Comparison of ENCODE assay signal across 8 cellular contexts in the genomic region with DNA sequence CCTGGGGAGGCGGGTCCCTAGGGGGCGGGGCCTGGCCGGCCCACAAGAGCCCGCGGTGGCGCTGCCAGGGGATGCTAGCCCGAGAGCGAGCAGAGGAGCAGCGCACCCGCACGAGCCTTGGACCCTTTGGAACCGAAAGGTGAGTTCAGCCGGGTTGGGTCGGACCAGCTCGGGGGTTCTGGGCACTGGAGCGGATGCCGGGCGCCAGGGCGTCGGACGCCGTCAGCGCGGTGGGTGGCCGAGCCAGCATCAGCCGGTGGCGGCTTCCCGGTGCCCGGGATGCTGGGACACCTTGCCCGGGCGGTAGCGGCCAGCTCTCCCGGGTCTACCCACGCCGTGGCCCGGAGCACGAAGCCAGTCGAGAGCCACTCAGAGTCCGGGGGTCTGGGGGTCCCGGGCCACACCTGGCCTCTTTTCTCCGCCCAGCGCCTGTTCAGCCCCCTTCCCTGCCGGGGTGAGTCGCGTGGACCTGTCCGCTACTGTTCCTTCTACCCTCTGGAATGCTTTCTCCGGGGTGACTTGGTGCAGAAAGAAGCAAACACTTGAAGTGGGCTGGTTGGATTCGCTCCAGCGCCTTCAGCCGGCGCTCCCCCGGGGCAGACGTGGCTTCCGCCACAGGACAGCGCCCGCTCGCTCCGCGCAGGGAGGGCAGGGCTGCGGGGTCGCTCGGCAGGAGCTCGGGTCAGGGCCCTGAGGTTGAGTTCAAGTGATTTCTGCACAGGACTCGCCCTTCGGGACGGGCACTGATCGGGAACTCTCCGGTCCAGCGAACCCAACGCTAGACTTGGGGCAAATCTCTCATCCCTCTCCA. TPM values are rescaled to one million over a fixed set of nuclear protein-coding genes. Genes with fewer than 3 reads are reported as not detected.
DNase-seq lines count a peak whose midpoint lies in the region; ATAC-seq and TF ChIP-seq lines count a peak whose summit lies in the region.

A gene with protein sequence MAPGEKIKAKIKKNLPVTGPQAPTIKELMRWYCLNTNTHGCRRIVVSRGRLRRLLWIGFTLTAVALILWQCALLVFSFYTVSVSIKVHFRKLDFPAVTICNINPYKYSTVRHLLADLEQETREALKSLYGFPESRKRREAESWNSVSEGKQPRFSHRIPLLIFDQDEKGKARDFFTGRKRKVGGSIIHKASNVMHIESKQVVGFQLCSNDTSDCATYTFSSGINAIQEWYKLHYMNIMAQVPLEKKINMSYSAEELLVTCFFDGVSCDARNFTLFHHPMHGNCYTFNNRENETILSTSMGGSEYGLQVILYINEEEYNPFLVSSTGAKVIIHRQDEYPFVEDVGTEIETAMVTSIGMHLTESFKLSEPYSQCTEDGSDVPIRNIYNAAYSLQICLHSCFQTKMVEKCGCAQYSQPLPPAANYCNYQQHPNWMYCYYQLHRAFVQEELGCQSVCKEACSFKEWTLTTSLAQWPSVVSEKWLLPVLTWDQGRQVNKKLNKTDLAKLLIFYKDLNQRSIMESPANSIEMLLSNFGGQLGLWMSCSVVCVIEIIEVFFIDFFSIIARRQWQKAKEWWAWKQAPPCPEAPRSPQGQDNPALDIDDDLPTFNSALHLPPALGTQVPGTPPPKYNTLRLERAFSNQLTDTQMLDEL (plus strand): TSS at position 71 of the 811 bp plus-strand sequence. CDS start 3,527 bp downstream, outside the sequence.

- CTCF ChIA-PET in activated CD8-positive, alpha-beta memory T cell treated with anti-CD3 and anti-CD28 coated beads, Interleukin-2, amount 10 ng/mL, durations not matched to agents 7 days and 5 days (lab: Charles Lee), result interaction anchor here (1.2 to 6.4 kb wide), 4 partner anchors 9 to 252 kb away, joined by 3 to 81 read pairs (median 3); no protein-coding TSS in a partner anchor

- H3K4me3 ChIP-seq in HL-60 (replicated peaks; ENCODE audit: insufficient read depth, low read length) (peak within 1 kb of the TSS; percentile 15), brain microvascular endothelial cell (ENCODE audit: low read depth, low read length) (peak within 1 kb of the TSS; percentile 9), right lobe of liver (peak within 1 kb of the TSS in 2 of 3 donors; percentile 1 to 28), upper lobe of left lung (peak within 1 kb of the TSS; percentile 30 to 70 (median 56))

- no peak for TF ChIP-seq EP300 in upper lobe of left lung (IDR thresholded peaks at IDR 0.05)

- no peaks in the 10 kb centered on the region for H3K9me3 ChIP-seq in right lobe of liver
- H3K9me3 ChIP-seq in upper lobe of left lung, result no peaks in the 10 kb centered on the region

- H3K4me1 Mint-ChIP-seq in activated CD8-positive, alpha-beta memory T cell treated with anti-CD3 and anti-CD28 coated beads, Interleukin-2, amount 10 ng/mL, durations not matched to agents 7 days and 5 days, result peaks cover 4% of the 10 kb centered on the region

- 6% methylated on average over 12 of the region's 70 CpGs for WGBS in right lobe of liver (ENCODE audit: insufficient coverage, low coverage, low lambda C conversion rate, missing lambda C conversion rate)
- WGBS in upper lobe of left lung, 2 donors, result 3 to 4% methylated on average over 28 to 61 of the region's 70 CpGs

- no peak for DNase-seq in activated CD8-positive, alpha-beta memory T cell treated with anti-CD3 and anti-CD28 coated beads, Interleukin-2, amount 10 ng/mL, durations not matched to agents 7 days and 5 days
- DNase-seq in activated CD8-positive, alpha-beta memory T cell treated with anti-CD3 and anti-CD28 coated beads, Interleukin-2, amount 50 U/mL, for 4 hours, result no peak
- DNase-seq in HL-60 (ENCODE audit: low read depth in 1 of 2, low spot score in 1 of 2) (no peak), brain microvascular endothelial cell (no peak), right lobe of liver (no peak), upper lobe of left lung (peak; percentile 59 to 87)

- TF ChIP-seq POLR2A in right lobe of liver (IDR thresholded peaks at IDR 0.05), result no peak
- peak in 1 of 4 donors; percentile 48 for TF ChIP-seq POLR2A in upper lobe of left lung (IDR thresholded peaks at IDR 0.05)

- in situ Hi-C loops in brain microvascular endothelial cell (cut with HindIII; ENCODE audit: low pct_ligation_motif_present, low sequenced_read_pairs), result no loop called here

- H3K27ac ChIP-seq in HL-60 (replicated peaks) (no peak within 1 kb of the TSS), brain microvascular endothelial cell (no peak within 1 kb of the TSS), right lobe of liver (no peak within 1 kb of the TSS), upper lobe of left lung (peak within 1 kb of the TSS in 2 of 4 donors; percentile 26 to 70)

- TF ChIP-seq CTCF in HL-60 (IDR thresholded peaks at IDR 0.05; ENCODE audit: insufficient read depth, low read length), result no peak
- no peak for TF ChIP-seq CTCF in brain microvascular endothelial cell (IDR thresholded peaks at IDR 0.05; ENCODE audit: low read depth, low read length, missing control alignments)
- peak in 2 of 4 donors; percentile 24 to 33 for TF ChIP-seq CTCF in right lobe of liver (IDR thresholded peaks at IDR 0.05)
- TF ChIP-seq CTCF in upper lobe of left lung (IDR thresholded peaks at IDR 0.05), result peak in 1 of 6 experiments; percentile 39

- intact Hi-C loops in right lobe of liver (cut with DNase I), result loop anchor here (10.0 kb wide), 1 partner anchor 252 kb away; no protein-coding TSS in a partner anchor

- no peaks in the 10 kb centered on the region for H3K9me3 Mint-ChIP-seq in activated CD8-positive, alpha-beta memory T cell treated with anti-CD3 and anti-CD28 coated beads, Interleukin-2, amount 10 ng/mL, durations not matched to agents 7 days and 5 days (ENCODE audit: low read depth)

- H3K27me3 Mint-ChIP-seq in activated CD8-positive, alpha-beta memory T cell treated with anti-CD3 and anti-CD28 coated beads, Interleukin-2, amount 10 ng/mL, durations not matched to agents 7 days and 5 days, result peaks cover 55% of the 10 kb centered on the region

- H3K36me3 ChIP-seq in brain microvascular endothelial cell (replicated peaks) (no peaks in the 10 kb centered on the region), right lobe of liver (no peaks in the 10 kb centered on the region), upper lobe of left lung (no peaks in the 10 kb centered on the region)

- H3K4me1 ChIP-seq in right lobe of liver, result peaks cover 0 to 11% (median 0%) of the 10 kb centered on the region in 4 donors
- peaks cover 13 to 17% (median 14%) of the 10 kb centered on the region in 4 donors for H3K4me1 ChIP-seq in upper lobe of left lung

- ATAC-seq in activated CD8-positive, alpha-beta memory T cell treated with anti-CD3 and anti-CD28 coated beads, Interleukin-2, amount 10 ng/mL, durations not matched to agents 7 days and 5 days, result peak; percentile 9
- peak; percentile 29 to 46 (median 40) for ATAC-seq in right lobe of liver
- peak; percentile 45 to 48 for ATAC-seq in upper lobe of left lung (ENCODE audit: low FRiP score in 2 of 2)
- no peak for ATAC-seq in GM18873 (IDR thresholded peaks at IDR 0.05; ENCODE audit: low FRiP score, unreplicated experiment)
- no peak for ATAC-seq in HG02973 (IDR thresholded peaks at IDR 0.05; ENCODE audit: unreplicated experiment)

- H3K27me3 ChIP-seq in HL-60 (ENCODE audit: insufficient read depth, poor library complexity, severe bottlenecking), result peaks cover 32% of the 10 kb centered on the region
- peaks cover 21% of the 10 kb centered on the region for H3K27me3 ChIP-seq in brain microvascular endothelial cell (replicated peaks)
- peaks cover 0 to 7% of the 10 kb centered on the region in 2 donors for H3K27me3 ChIP-seq in right lobe of liver
- H3K27me3 ChIP-seq in upper lobe of left lung, result peaks cover 0 to 11% (median 9%) of the 10 kb centered on the region in 4 donors

- H3K27ac Mint-ChIP-seq in activated CD8-positive, alpha-beta memory T cell treated with anti-CD3 and anti-CD28 coated beads, Interleukin-2, amount 10 ng/mL, durations not matched to agents 7 days and 5 days, result no peak within 1 kb of the TSS

- H3K4me3 Mint-ChIP-seq in activated CD8-positive, alpha-beta memory T cell treated with anti-CD3 and anti-CD28 coated beads, Interleukin-2, amount 10 ng/mL, durations not matched to agents 7 days and 5 days, result peak within 1 kb of the TSS; percentile 44

- H3K36me3 Mint-ChIP-seq in activated CD8-positive, alpha-beta memory T cell treated with anti-CD3 and anti-CD28 coated beads, Interleukin-2, amount 10 ng/mL, durations not matched to agents 7 days and 5 days, result no peaks in the 10 kb centered on the region

RNA-seq across cellular contexts. Expression of the gene that starts here (rescaled TPM):
- total RNA-seq in activated CD8-positive, alpha-beta memory T cell treated with anti-CD3 and anti-CD28 coated beads, Interleukin-2, amount 10 ng/mL, durations not matched to agents 7 days and 5 days, result not detected
- total RNA-seq in right lobe of liver, result not detected
- 10 to 100 TPM; 10.8 to 16.8 (median 13.8) TPM for total RNA-seq in upper lobe of left lung

Comparison
In these comparisons a context has a peak if more than half of its experiments do, and no peak if none do; other contexts are left out.
1. RNA of the gene that starts here (total RNA-seq): 10.8 to 16.8 TPM in upper lobe of left lung; not detected in activated CD8-positive, alpha-beta memory T cell treated with anti-CD3 and anti-CD28 coated beads, Interleukin-2, amount 10 ng/mL, durations not matched to agents 7 days and 5 days and not detected in right lobe of liver; every median in the first group is over 10 times any median in the second.
2. Peak in ATAC-seq in activated CD8-positive, alpha-beta memory T cell treated with anti-CD3 and anti-CD28 coated beads, Interleukin-2, amount 10 ng/mL, durations not matched to agents 7 days and 5 days; RNA of the gene not detected or under 1 TPM.
3. Peak in ATAC-seq and H3K4me3 ChIP-seq in right lobe of liver; RNA of the gene not detected or under 1 TPM.
4. ATAC-seq: peak in upper lobe of left lung (2 of 2); none in GM18873 (single experiment) and HG02973 (single experiment).
5. DNase-seq: peak in upper lobe of left lung (2 of 2); none in activated CD8-positive, alpha-beta memory T cell treated with anti-CD3 and anti-CD28 coated beads, Interleukin-2, amount 10 ng/mL, durations not matched to agents 7 days and 5 days (single experiment), activated CD8-positive, alpha-beta memory T cell treated with anti-CD3 and anti-CD28 coated beads, Interleukin-2, amount 50 U/mL, for 4 hours (single experiment), HL-60 (0 of 2), brain microvascular endothelial cell (single experiment) and right lobe of liver (0 of 3).
6. Peak in every context shown above with its lines, with median percentiles within 50 percentile points of each other: H3K4me3 ChIP-seq.